Comparison of ENCODE assay signal across 8 cellular contexts in the genomic region with DNA sequence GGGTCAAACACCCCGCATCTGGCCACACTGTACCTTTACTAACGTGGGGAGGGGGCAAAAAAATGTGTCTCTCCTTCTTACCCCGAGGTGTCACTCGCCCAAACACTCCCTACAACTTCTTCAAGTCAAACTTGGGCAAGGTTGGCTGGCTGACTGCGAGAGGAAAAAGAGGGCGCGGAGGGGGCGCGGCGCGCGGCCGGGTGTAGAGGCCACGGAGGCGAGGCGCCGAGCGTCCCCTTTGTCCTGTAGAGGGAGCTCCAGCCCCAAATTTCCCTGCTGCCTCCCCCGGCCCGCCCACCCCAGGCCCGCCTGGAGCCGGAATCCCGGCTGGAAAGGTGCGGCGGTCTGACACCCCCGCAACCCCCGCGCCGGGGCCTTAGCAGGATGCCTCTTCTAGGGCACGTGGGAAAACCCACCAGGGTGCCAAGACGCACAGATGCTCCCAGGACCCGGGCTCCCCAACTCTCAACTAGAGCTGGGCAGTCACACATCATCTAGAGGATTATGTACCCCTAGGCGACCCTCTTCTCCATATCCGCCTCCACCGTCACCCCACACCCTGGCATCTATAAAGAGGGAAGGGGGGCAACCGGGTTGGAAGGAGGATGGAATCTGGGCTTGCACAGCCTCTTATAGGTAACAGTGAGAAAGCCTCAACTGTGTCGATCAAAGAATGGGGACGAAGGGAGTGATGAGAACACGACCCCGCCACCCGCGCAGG. TPM values are rescaled to one million over a fixed set of nuclear protein-coding genes. Genes with fewer than 3 reads are reported as not detected.
DNase-seq lines count a peak whose midpoint lies in the region; ATAC-seq, FAIRE-seq and TF ChIP-seq lines count a peak whose summit lies in the region.

No MANE protein-coding gene starts in this region.

- no peak overlapping the region for H3K27ac ChIP-seq in pancreas

- H3K9me3 ChIP-seq in pancreas, result no peaks in the 10 kb centered on the region

- peak; percentile 52 for TF ChIP-seq CTCF in GM10266 (IDR thresholded peaks at IDR 0.05; ENCODE audit: control insufficient read depth, insufficient read depth, low read depth, missing control alignments)
- TF ChIP-seq CTCF in pancreas (IDR thresholded peaks at IDR 0.05), result peak in 3 of 4 donors; percentile 49 to 57 (median 49)

- WGBS in pancreas, 2 donors, result 8 to 20% methylated on average over 42 of the region's 42 CpGs

- H3K27me3 ChIP-seq in pancreas, result peaks cover 0 to 20% (median 2%) of the 10 kb centered on the region in 4 donors

- no peaks in the 10 kb centered on the region for H3K36me3 Mint-ChIP-seq in stimulated activated memory B cell treated with anti-CD40 and anti-IgM and Interleukin-4, amounts not matched to agents 10 μg/mL and 1 μg/mL and 100 μg/mL, for 72 hours
- peaks cover 2% of the 10 kb centered on the region for H3K36me3 Mint-ChIP-seq in activated naive CD4-positive, alpha-beta T cell treated with anti-CD3 and anti-CD28 coated beads, Interleukin-2, amount 10 ng/mL, durations not matched to agents 7 days and 5 days

- no peaks in the 10 kb centered on the region for H3K9me3 Mint-ChIP-seq in stimulated activated memory B cell treated with anti-CD40 and anti-IgM and Interleukin-4, amounts not matched to agents 10 μg/mL and 1 μg/mL and 100 μg/mL, for 72 hours
- H3K9me3 Mint-ChIP-seq in activated naive CD4-positive, alpha-beta T cell treated with anti-CD3 and anti-CD28 coated beads, Interleukin-2, amount 10 ng/mL, durations not matched to agents 7 days and 5 days, result no peaks in the 10 kb centered on the region

- ATAC-seq in pancreas, result peak in 3 of 4 donors; percentile 55 to 66 (median 57)
- ATAC-seq in HG02981 (IDR thresholded peaks at IDR 0.05; ENCODE audit: unreplicated experiment), result no peak
- ATAC-seq in stimulated activated memory B cell treated with anti-CD40 and anti-IgM and Interleukin-4, amounts not matched to agents 10 μg/mL and 1 μg/mL and 100 μg/mL, for 72 hours, result no peak

- H3K27me3 Mint-ChIP-seq in stimulated activated memory B cell treated with anti-CD40 and anti-IgM and Interleukin-4, amounts not matched to agents 10 μg/mL and 1 μg/mL and 100 μg/mL, for 72 hours, result peaks cover 90% of the 10 kb centered on the region
- peaks cover 94% of the 10 kb centered on the region for H3K27me3 Mint-ChIP-seq in activated naive CD4-positive, alpha-beta T cell treated with anti-CD3 and anti-CD28 coated beads, Interleukin-2, amount 10 ng/mL, durations not matched to agents 7 days and 5 days

- no peak overlapping the region for H3K4me3 Mint-ChIP-seq in stimulated activated memory B cell treated with anti-CD40 and anti-IgM and Interleukin-4, amounts not matched to agents 10 μg/mL and 1 μg/mL and 100 μg/mL, for 72 hours
- H3K4me3 Mint-ChIP-seq in activated naive CD4-positive, alpha-beta T cell treated with anti-CD3 and anti-CD28 coated beads, Interleukin-2, amount 10 ng/mL, durations not matched to agents 7 days and 5 days, result no peak overlapping the region

- CTCF ChIA-PET in activated naive CD4-positive, alpha-beta T cell treated with anti-CD3 and anti-CD28 coated beads, Interleukin-2, amount 10 ng/mL, durations not matched to agents 7 days and 5 days (lab: Charles Lee), result interaction anchor here (0.6 to 1.5 kb wide), 4 partner anchors 10 to 657 kb away, joined by 3 to 8 read pairs (median 4); no protein-coding TSS in a partner anchor

- intact Hi-C loops in pancreas (cut with DNase I), result loop anchor here in 2 of 3 donors (10.0 kb wide), 2 partner anchors 652 to 662 kb away; a partner anchor contains a TSS

- FAIRE-seq in pancreas (lab: Jason Lieb, UNC), result no peak

- H3K4me1 ChIP-seq in pancreas, result peaks cover 0 to 2% (median 0%) of the 10 kb centered on the region in 3 donors

- H3K27ac Mint-ChIP-seq in stimulated activated memory B cell treated with anti-CD40 and anti-IgM and Interleukin-4, amounts not matched to agents 10 μg/mL and 1 μg/mL and 100 μg/mL, for 72 hours, result no peak overlapping the region
- no peak overlapping the region for H3K27ac Mint-ChIP-seq in activated naive CD4-positive, alpha-beta T cell treated with anti-CD3 and anti-CD28 coated beads, Interleukin-2, amount 10 ng/mL, durations not matched to agents 7 days and 5 days

- H3K36me3 ChIP-seq in pancreas, result no peaks in the 10 kb centered on the region

- peaks cover 22% of the 10 kb centered on the region for H3K4me1 Mint-ChIP-seq in stimulated activated memory B cell treated with anti-CD40 and anti-IgM and Interleukin-4, amounts not matched to agents 10 μg/mL and 1 μg/mL and 100 μg/mL, for 72 hours
- peaks cover 28% of the 10 kb centered on the region for H3K4me1 Mint-ChIP-seq in activated naive CD4-positive, alpha-beta T cell treated with anti-CD3 and anti-CD28 coated beads, Interleukin-2, amount 10 ng/mL, durations not matched to agents 7 days and 5 days

- DNase-seq in GM10266 (ENCODE audit: extremely low spot score) (peak; percentile 74), NOMO-1 treated with DMSO at 0.1 percent for 48 hours (lab: John Stamatoyannopoulos, UW; ENCODE audit: unreplicated experiment) (peak; percentile 51), fibroblast of peridontal ligament (ENCODE audit: extremely low read depth) (peak; percentile 21), pancreas (peak; percentile 29 to 80 (median 42)), GM19240 (ENCODE audit: insufficient read length, low spot score) (no peak)
- DNase-seq in activated naive CD4-positive, alpha-beta T cell treated with anti-CD3 and anti-CD28 coated beads, Interleukin-2, amount 10 ng/mL, durations not matched to agents 7 days and 5 days, result no peak

- H3K4me3 ChIP-seq in pancreas, result peak overlapping the region in 1 of 4 donors; percentile 6

RNA-seq across cellular contexts. Expression of a gene that starts 4.2 kb away (rescaled TPM):
- 1 to 10 TPM; 1.6 to 4.0 (median 2.0) TPM for total RNA-seq in pancreas
- 1 to 10 TPM in 1 of 2 donors, under 1 TPM in 1; 0.87 to 3.5 TPM for polyA plus RNA-seq in pancreas

Comparison
In these comparisons a context has a peak if more than half of its experiments do, and no peak if none do; other contexts are left out.
1. DNase-seq: peak in GM10266 (single experiment), NOMO-1 treated with DMSO at 0.1 percent for 48 hours (single experiment), fibroblast of peridontal ligament (single experiment) and pancreas (6 of 6); none in activated naive CD4-positive, alpha-beta T cell treated with anti-CD3 and anti-CD28 coated beads, Interleukin-2, amount 10 ng/mL, durations not matched to agents 7 days and 5 days (single experiment) and GM19240 (single experiment).
2. ATAC-seq: peak in pancreas (3 of 4); none in HG02981 (single experiment) and stimulated activated memory B cell treated with anti-CD40 and anti-IgM and Interleukin-4, amounts not matched to agents 10 μg/mL and 1 μg/mL and 100 μg/mL, for 72 hours (single experiment).